In the genomic region with DNA sequence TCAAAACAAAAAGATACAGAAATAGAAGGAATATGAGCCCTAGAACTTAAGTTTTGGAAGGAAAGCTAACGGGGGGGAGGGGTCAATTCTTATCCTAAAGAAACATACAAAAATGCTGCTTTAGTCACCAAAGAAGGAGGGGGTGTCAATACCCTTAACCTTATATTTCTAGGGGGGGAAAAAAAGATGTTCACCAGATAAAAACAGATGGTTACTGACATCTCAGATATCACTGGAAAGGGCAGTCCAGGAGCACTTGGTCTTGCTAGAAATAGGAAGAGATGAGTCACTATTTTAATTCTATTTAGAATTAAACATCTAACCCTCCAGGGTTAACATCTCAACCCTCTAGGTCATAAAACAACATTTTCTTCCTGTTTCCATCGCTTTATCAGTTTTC, we compare ENCODE assay signal across 9 cellular contexts. TPM values are rescaled to one million over a fixed set of nuclear protein-coding genes. Genes with fewer than 3 reads are reported as not detected.
DNase-seq lines count a peak whose midpoint lies in the region; ATAC-seq, FAIRE-seq and TF ChIP-seq lines count a peak whose summit lies in the region.
"Had no signal": no experiment of that assay in that cellular context is flagged by ENCODE, and none has a peak within 500 bp of the region (broad histone marks: within the 10 kb centered on the region; RNA-seq: fewer than 3 reads in every experiment).

No MANE protein-coding gene starts in this region.

- H2BK12ac ChIP-seq in mesenchymal stem cell (ENCODE audit: low read length in 2 of 2): no peak overlapping the region

- no peak overlapping the region for H4K8ac ChIP-seq in mesenchymal stem cell (ENCODE audit: low read length)

- H2AFZ ChIP-seq in K562 (ENCODE audit: low read depth, low read length) (no peak overlapping the region), mesenchymal stem cell (ENCODE audit: low read depth, low read length) (no peak overlapping the region)

- no peak for TF ChIP-seq RAD21 in K562 (CRISPR knock-in tag; conservative IDR thresholded peaks at IDR 0.05 in 1 of 2, IDR thresholded peaks at IDR 0.05 in 1 of 2)

- H4K91ac ChIP-seq in mesenchymal stem cell (ENCODE audit: low read length): no peak overlapping the region

- no peaks in the 10 kb centered on the region for H3K9me1 ChIP-seq in K562 (ENCODE audit: control insufficient read depth, insufficient read depth, low read length)

- H3K18ac ChIP-seq in mesenchymal stem cell (ENCODE audit: low read depth in 1 of 2, low read length in 2 of 2): no peak overlapping the region

- no peak overlapping the region for H2BK120ac ChIP-seq in mesenchymal stem cell (ENCODE audit: low read depth, low read length)

- no peak overlapping the region for H2BK5ac ChIP-seq in mesenchymal stem cell (ENCODE audit: low read depth, low read length, poor library complexity, severe bottlenecking)

- H3K27ac ChIP-seq in heart right ventricle: peak overlapping the region in 9 of 10 donors; percentile 86 to 99 (median 97)
- H3K27ac ChIP-seq in K562 (ENCODE audit: extremely low read depth, low read depth, low read length): peak overlapping the region; percentile 89
- peak overlapping the region; percentile 23 for H3K27ac ChIP-seq in mesenchymal stem cell (ENCODE audit: low read length, poor library complexity, severe bottlenecking)
- H3K27ac ChIP-seq in aorta (ENCODE audit: low read depth in 1 of 2, low read length in 2 of 2): no peak overlapping the region

- H4K20me1 ChIP-seq in K562 (replicated peaks; ENCODE audit: control insufficient read depth, insufficient read depth, low read length): no peaks in the 10 kb centered on the region

- H3K9ac ChIP-seq in K562 (ENCODE audit: insufficient read depth in 1 of 2, low read depth in 2 of 2, low read length in 2 of 2) (peak overlapping the region in 1 of 2 experiments; percentile 86; a peak in 2 of 4 replicates), mesenchymal stem cell (ENCODE audit: low read length) (peak overlapping the region; percentile 91)

- peaks cover 66% of the 10 kb centered on the region for H3K79me2 ChIP-seq in K562 (ENCODE audit: control insufficient read depth, insufficient read depth, low read length)

- CTCF ChIA-PET in K562 (lab: Yijun Ruan, JAX; ENCODE audit: low intra/inter-chr PET ratio): interaction anchor here (0.6 kb wide), 1 partner anchor 25 kb away, joined by 4 read pairs; no protein-coding TSS in a partner anchor

- no peak overlapping the region for H2BK15ac ChIP-seq in mesenchymal stem cell (ENCODE audit: low read depth, poor library complexity, severe bottlenecking)

- 49 to 58% methylated on average over 2 of the region's 2 CpGs for WGBS in heart right ventricle, 2 donors
- WGBS in K562 (ENCODE audit: insufficient coverage, low coverage, missing lambda C conversion rate): 0% methylated on average over 2 of the region's 2 CpGs
- WGBS in mesenchymal stem cell: no CpG with 5 or more reads among the region's 2 CpGs
- WGBS in aorta, 2 donors: 2 to 4% methylated on average over 2 of the region's 2 CpGs

- TF ChIP-seq EP300 in K562 (IDR thresholded peaks at IDR 0.05; ENCODE audit: low read length): peak; percentile 82; the same call in 1 of the 2 replicates

- no peak for ATAC-seq in heart right ventricle
- ATAC-seq in Right ventricle myocardium inferior: no peak
- ATAC-seq in K562: no peak
- ATAC-seq in aorta (ENCODE audit: low FRiP score): no peak
- ATAC-seq in esophagus mucosa: no peak
- ATAC-seq in GM19397 (IDR thresholded peaks at IDR 0.05; ENCODE audit: unreplicated experiment): no peak

- no peak for FAIRE-seq in K562 (lab: Jason Lieb, UNC)
- FAIRE-seq: bronchial epithelial cell had no signal

- in situ Hi-C loops in K562 (cut with MboI): no loop called here

- no peak for TF ChIP-seq POLR2A in K562 (conservative IDR thresholded peaks at IDR 0.05)

- no peak overlapping the region for H3K4ac ChIP-seq in mesenchymal stem cell (ENCODE audit: low read depth in 1 of 2, low read length in 2 of 2)

- DNase-seq in heart right ventricle: no peak
- DNase-seq in Right ventricle myocardium inferior (ENCODE audit: missing footprints): no peak
- peak; percentile 55 to 76 (median 61) for DNase-seq in K562 (ENCODE audit: extremely low read depth in 1 of 4, low spot score in 3 of 4)
- DNase-seq in mesenchymal stem cell: peak; percentile 22
- no peak for DNase-seq in aorta
- DNase-seq in KG1 (lab: John Stamatoyannopoulos, UW): no peak

- H3K14ac ChIP-seq in mesenchymal stem cell (ENCODE audit: low read length in 2 of 2): no peak overlapping the region

- H3K4me1 ChIP-seq in heart right ventricle: peaks cover 0 to 68% (median 45%) of the 10 kb centered on the region in 9 donors
- peaks cover 3 to 8% of the 10 kb centered on the region in 2 experiments; a peak in 3 of 5 replicates for H3K4me1 ChIP-seq in K562 (replicated peaks in 1 of 2; ENCODE audit: control insufficient read depth in 2 of 2, insufficient read depth in 2 of 2, low read length in 2 of 2)
- H3K4me1 ChIP-seq in mesenchymal stem cell (ENCODE audit: control insufficient read depth, insufficient read depth, low read depth, low read length): no peaks in the 10 kb centered on the region
- peaks cover 0 to 8% of the 10 kb centered on the region in 2 donors for H3K4me1 ChIP-seq in aorta (ENCODE audit: control insufficient read depth in 1 of 2, insufficient read depth in 2 of 2, low read length in 2 of 2)

- H3K23ac ChIP-seq in mesenchymal stem cell (ENCODE audit: low read length in 2 of 2): no peak overlapping the region

- H3K27me3 ChIP-seq in heart right ventricle (no peaks in the 10 kb centered on the region), K562 (ENCODE audit: control insufficient read depth in 2 of 2, insufficient read depth in 2 of 2, low read length in 2 of 2) (no peaks in the 10 kb centered on the region), mesenchymal stem cell (ENCODE audit: control insufficient read depth in 1 of 2, insufficient read depth in 1 of 2, low read length in 2 of 2) (no peaks in the 10 kb centered on the region), aorta (ENCODE audit: control insufficient read depth in 1 of 2, insufficient read depth in 2 of 2, low read length in 1 of 2) (no peaks in the 10 kb centered on the region)

- H3K4me2 ChIP-seq in K562 (ENCODE audit: insufficient read depth, low read length): peak overlapping the region; percentile 90
- H3K4me2 ChIP-seq in mesenchymal stem cell (ENCODE audit: low read length, poor library complexity, severe bottlenecking): no peak overlapping the region

- intact Hi-C loops in heart right ventricle (cut with DNase I) (no loop called here), Right ventricle myocardium inferior (cut with DNase I) (no loop called here), K562 (cut with micrococcal nuclease) (loop anchor here (10.0 kb wide), 1 partner anchor 1502 kb away; a partner anchor contains a TSS), aorta (cut with DNase I) (no loop called here)

- POLR2A ChIA-PET in K562 (lab: Yijun Ruan, JAX): interaction anchor here (0.9 to 3.6 kb wide), 7 partner anchors 9 to 104 kb away, joined by 3 to 25 read pairs (median 8); a partner anchor contains a TSS

- BruUV-seq in K562 (replicated peaks; lab: Mats Ljungman, UMichigan): no TSS peak

- peaks cover 3% of the 10 kb centered on the region for H3K79me1 ChIP-seq in mesenchymal stem cell (replicated peaks; ENCODE audit: low read length, poor library complexity, severe bottlenecking)

- no peaks in the 10 kb centered on the region for H3K9me3 ChIP-seq in heart right ventricle
- H3K9me3 ChIP-seq in K562 (replicated peaks; ENCODE audit: control insufficient read depth, insufficient read depth, low read depth, low read length): no peaks in the 10 kb centered on the region
- no peaks in the 10 kb centered on the region for H3K9me3 ChIP-seq in mesenchymal stem cell (ENCODE audit: control insufficient read depth, low read length)
- H3K9me3 ChIP-seq in aorta (ENCODE audit: control insufficient read depth, low read length): no peaks in the 10 kb centered on the region

- peak overlapping the region in 9 of 10 donors; percentile 62 to 99 (median 95) for H3K4me3 ChIP-seq in heart right ventricle
- H3K4me3 ChIP-seq in K562: peak overlapping the region; percentile 97
- peak overlapping the region in 1 of 2 experiments; percentile 93 for H3K4me3 ChIP-seq in mesenchymal stem cell (ENCODE audit: insufficient read depth in 1 of 2, low read depth in 1 of 2, low read length in 2 of 2)
- peak overlapping the region; percentile 97 to 98 for H3K4me3 ChIP-seq in aorta (ENCODE audit: low read length in 2 of 2)

- no peak overlapping the region for H2AK5ac ChIP-seq in mesenchymal stem cell (ENCODE audit: low read length, severe bottlenecking)

- TF ChIP-seq CTCF in heart right ventricle (IDR thresholded peaks at IDR 0.05) (no peak), K562 (IDR thresholded peaks at IDR 0.05 in 2 of 3, conservative IDR thresholded peaks at IDR 0.05 in 1 of 3; ENCODE audit: insufficient read depth in 2 of 3, low read depth in 1 of 3, low read length in 3 of 3) (no peak)

- H3K36me3 ChIP-seq in heart right ventricle (peaks cover 0 to 25% (median 18%) of the 10 kb centered on the region in 9 donors), K562 (ENCODE audit: control insufficient read depth, insufficient read depth, low read length) (peaks cover 67% of the 10 kb centered on the region), mesenchymal stem cell (ENCODE audit: control insufficient read depth in 1 of 2, insufficient read depth in 2 of 2, low read depth in 1 of 2, low read length in 2 of 2) (peaks cover 9 to 23% of the 10 kb centered on the region in 2 experiments), aorta (ENCODE audit: control insufficient read depth in 1 of 2, insufficient read depth in 2 of 2, low read length in 1 of 2) (peaks cover 0 to 3% of the 10 kb centered on the region in 2 donors)

RNA-seq across cellular contexts. Expression of a gene that starts 1.7 kb away (rescaled TPM):
- total RNA-seq in heart right ventricle (10 to 100 TPM; 27.3 to 93.2 (median 46.9) TPM), Right ventricle myocardium inferior (36.1 TPM), K562 (2014; rRNA removed) (90.1 and 91.4 TPM in 2 replicates), K562 (2014; rRNA removed; fragmentation: Illumina TruSeq; extraction: Trizol) (73.7 and 84.9 TPM in 2 replicates), K562 (2015; rRNA removed; fragmentation: Illumina TruSeq; extraction: Trizol) (60.8 and 68.0 TPM in 2 replicates), K562 (2021) (268 and 328 TPM in 2 replicates), aorta (100 to 1,000 TPM in 1 of 2 donors, 10 to 100 TPM in 1; 93.4 to 125 TPM), esophagus mucosa (108 TPM)
- polyA plus RNA-seq in heart right ventricle (10 to 100 TPM; 28.4 to 48.6 TPM), K562 (2011; rRNA removed) (146 and 159 TPM in 2 replicates), K562 (2014; fragmentation: Illumina TruSeq; extraction: Trizol) (261 and 291 TPM in 2 replicates), K562 (2014; fragmentation: Nextera tagmentation; extraction: Ambion mirVana) (10 to 100 TPM; 75.8 to 97.8 TPM), K562 (2014; rRNA removed) (131 and 168 TPM in 2 replicates), aorta (10 to 100 TPM; 30.8 to 44.1 TPM)
- 295 and 514 TPM in 2 replicates for total RNA-seq in K562 (2011; cell fraction: chromatin; rRNA removed; ENCODE audit: low replicate concordance)
- 151 and 162 TPM in 2 replicates for total RNA-seq in K562 (2011; cell fraction: nucleolus; rRNA removed)
- total RNA-seq in K562 (2011; cell fraction: nucleoplasm; rRNA removed): 271 and 317 TPM in 2 replicates
- polyA plus RNA-seq in K562 (2011; cell fraction: cytosol; rRNA removed): 137 TPM in 2 replicates
- polyA plus RNA-seq in K562 (2011; cell fraction: nucleus; rRNA removed): 325 and 501 TPM in 2 replicates
- 172 and 199 TPM in 2 replicates for polyA plus RNA-seq in K562 (2012)
- 279 and 286 TPM in 2 replicates for polyA minus RNA-seq in K562 (2011; rRNA and poly(A)+ RNA removed)
- 184 and 249 TPM in 2 replicates for polyA minus RNA-seq in K562 (2011; cell fraction: cytosol; rRNA and poly(A)+ RNA removed)
- 108 and 288 TPM in 2 replicates for polyA minus RNA-seq in K562 (2011; cell fraction: nucleus; rRNA and poly(A)+ RNA removed)
- 20.3 TPM for polyA plus RNA-seq in mesenchymal stem cell (2013, experiment 1 of 2)
- polyA plus RNA-seq in mesenchymal stem cell (2013, experiment 2 of 2): 19.1 TPM

RNA-seq across cellular contexts. Expression of a gene that starts 19.5 kb away (rescaled TPM):
- total RNA-seq in heart right ventricle: 10 to 100 TPM; 30.9 to 43.0 (median 32.7) TPM
- 10 to 100 TPM; 27.7 to 38.2 TPM for polyA plus RNA-seq in heart right ventricle
- total RNA-seq in Right ventricle myocardium inferior: 29.9 TPM
- 380 and 433 TPM in 2 replicates for total RNA-seq in K562 (2011; cell fraction: chromatin; rRNA removed; ENCODE audit: low replicate concordance)
- 249 and 274 TPM in 2 replicates for total RNA-seq in K562 (2011; cell fraction: nucleolus; rRNA removed)
- total RNA-seq in K562 (2011; cell fraction: nucleoplasm; rRNA removed): 332 and 388 TPM in 2 replicates
- total RNA-seq in K562 (2014; rRNA removed): 111 and 160 TPM in 2 replicates
- total RNA-seq in K562 (2014; rRNA removed; fragmentation: Illumina TruSeq; extraction: Trizol): 118 and 129 TPM in 2 replicates
- 116 and 130 TPM in 2 replicates for total RNA-seq in K562 (2015; rRNA removed; fragmentation: Illumina TruSeq; extraction: Trizol)
- 114 and 119 TPM in 2 replicates for total RNA-seq in K562 (2021)
- polyA plus RNA-seq in K562 (2011; rRNA removed): 190 and 191 TPM in 2 replicates
- 207 and 230 TPM in 2 replicates for polyA plus RNA-seq in K562 (2011; cell fraction: cytosol; rRNA removed)
- polyA plus RNA-seq in K562 (2011; cell fraction: nucleus; rRNA removed): 365 and 426 TPM in 2 replicates
- polyA plus RNA-seq in K562 (2012): 77.6 and 93.4 TPM in 2 replicates
- 144 and 153 TPM in 2 replicates for polyA plus RNA-seq in K562 (2014; fragmentation: Illumina TruSeq; extraction: Trizol)
- 100 to 1,000 TPM in 1 of 2 experiments, 10 to 100 TPM in 1; 89.7 to 107 TPM for polyA plus RNA-seq in K562 (2014; fragmentation: Nextera tagmentation; extraction: Ambion mirVana)
- polyA plus RNA-seq in K562 (2014; rRNA removed): 120 and 137 TPM in 2 replicates
- 136 and 147 TPM in 2 replicates for polyA minus RNA-seq in K562 (2011; rRNA and poly(A)+ RNA removed)
- polyA minus RNA-seq in K562 (2011; cell fraction: cytosol; rRNA and poly(A)+ RNA removed): 73.0 and 87.2 TPM in 2 replicates
- 80.6 and 114 TPM in 2 replicates for polyA minus RNA-seq in K562 (2011; cell fraction: nucleus; rRNA and poly(A)+ RNA removed)
- polyA plus RNA-seq in mesenchymal stem cell (2013, experiment 1 of 2): 42.8 TPM
- polyA plus RNA-seq in mesenchymal stem cell (2013, experiment 2 of 2): 42.2 TPM
- 10 to 100 TPM; 52.4 to 54.3 TPM for total RNA-seq in aorta
- 10 to 100 TPM; 21.3 to 86.8 TPM for polyA plus RNA-seq in aorta
- total RNA-seq in esophagus mucosa: 48.2 TPM

RNA-seq across cellular contexts. Expression of a gene that starts 19.7 kb away (rescaled TPM):
- total RNA-seq in heart right ventricle (1 to 10 TPM in 2 of 10 donors, under 1 TPM in 8; 0.33 to 1.3 (median 0.51) TPM), Right ventricle myocardium inferior (0.78 TPM), K562 (2014; rRNA removed) (30.7 and 35.5 TPM in 2 replicates), K562 (2014; rRNA removed; fragmentation: Illumina TruSeq; extraction: Trizol) (5.0 and 7.0 TPM in 2 replicates), K562 (2015; rRNA removed; fragmentation: Illumina TruSeq; extraction: Trizol) (14.1 and 14.3 TPM in 2 replicates), K562 (2021) (22.9 and 23.3 TPM in 2 replicates), aorta (1 to 10 TPM; 1.5 to 1.9 TPM), esophagus mucosa (4.5 TPM)
- polyA plus RNA-seq in heart right ventricle (1 to 10 TPM; 2.6 to 3.2 TPM), K562 (2011; rRNA removed) (17.4 and 17.9 TPM in 2 replicates), K562 (2014; fragmentation: Illumina TruSeq; extraction: Trizol) (13.3 and 19.8 TPM in 2 replicates), K562 (2014; fragmentation: Nextera tagmentation; extraction: Ambion mirVana) (under 1 TPM; 0.06 to 0.76 TPM), K562 (2014; rRNA removed) (33.8 and 36.0 TPM in 2 replicates), aorta (1 to 10 TPM in 1 of 2 donors, under 1 TPM in 1; 0.63 to 2.9 TPM)
- total RNA-seq in K562 (2011; cell fraction: chromatin; rRNA removed; ENCODE audit: low replicate concordance): 14.3 and 44.8 TPM in 2 replicates
- 46.6 and 54.9 TPM in 2 replicates for total RNA-seq in K562 (2011; cell fraction: nucleolus; rRNA removed)
- 22.9 and 26.5 TPM in 2 replicates for total RNA-seq in K562 (2011; cell fraction: nucleoplasm; rRNA removed)
- polyA plus RNA-seq in K562 (2011; cell fraction: cytosol; rRNA removed): 15.7 and 32.1 TPM in 2 replicates
- 65.3 and 140 TPM in 2 replicates for polyA plus RNA-seq in K562 (2011; cell fraction: nucleus; rRNA removed)
- 4.8 and 10.5 TPM in 2 replicates for polyA plus RNA-seq in K562 (2012)
- 6.0 and 11.9 TPM in 2 replicates for polyA minus RNA-seq in K562 (2011; rRNA and poly(A)+ RNA removed)
- polyA minus RNA-seq in K562 (2011; cell fraction: cytosol; rRNA and poly(A)+ RNA removed): 7.4 and 8.4 TPM in 2 replicates
- 18.0 and 23.8 TPM in 2 replicates for polyA minus RNA-seq in K562 (2011; cell fraction: nucleus; rRNA and poly(A)+ RNA removed)
- polyA plus RNA-seq in mesenchymal stem cell (2013, experiment 1 of 2): 4.3 TPM
- polyA plus RNA-seq in mesenchymal stem cell (2013, experiment 2 of 2): 4.2 TPM

RNA-seq across cellular contexts. Expression of a gene that starts 34.1 kb away (rescaled TPM):
- total RNA-seq in heart right ventricle (1 to 10 TPM; 1.2 to 6.5 (median 2.6) TPM), Right ventricle myocardium inferior (4.5 TPM), K562 (2014; rRNA removed) (19.2 and 20.6 TPM in 2 replicates), K562 (2014; rRNA removed; fragmentation: Illumina TruSeq; extraction: Trizol) (7.0 and 7.9 TPM in 2 replicates), K562 (2015; rRNA removed; fragmentation: Illumina TruSeq; extraction: Trizol) (12.9 and 13.7 TPM in 2 replicates), K562 (2021) (19.2 and 26.5 TPM in 2 replicates), aorta (10 to 100 TPM; 33.1 to 47.3 TPM), esophagus mucosa (5.8 TPM)
- polyA plus RNA-seq in heart right ventricle (1 to 10 TPM; 2.9 to 6.8 TPM), K562 (2011; rRNA removed) (24.8 and 36.2 TPM in 2 replicates), K562 (2014; fragmentation: Illumina TruSeq; extraction: Trizol) (13.6 and 20.6 TPM in 2 replicates), K562 (2014; fragmentation: Nextera tagmentation; extraction: Ambion mirVana) (under 1 TPM; 0.35 to 0.84 TPM), K562 (2014; rRNA removed) (28.6 and 37.5 TPM in 2 replicates), aorta (10 to 100 TPM in 1 of 2 donors, 1 to 10 TPM in 1; 9.4 to 59.7 TPM)
- 160 and 307 TPM in 2 replicates for total RNA-seq in K562 (2011; cell fraction: chromatin; rRNA removed; ENCODE audit: low replicate concordance)
- total RNA-seq in K562 (2011; cell fraction: nucleolus; rRNA removed): 128 and 139 TPM in 2 replicates
- 143 and 150 TPM in 2 replicates for total RNA-seq in K562 (2011; cell fraction: nucleoplasm; rRNA removed)
- polyA plus RNA-seq in K562 (2011; cell fraction: cytosol; rRNA removed): 11.3 and 18.8 TPM in 2 replicates
- polyA plus RNA-seq in K562 (2011; cell fraction: nucleus; rRNA removed): 300 and 346 TPM in 2 replicates
- 16.4 and 35.9 TPM in 2 replicates for polyA plus RNA-seq in K562 (2012)
- polyA minus RNA-seq in K562 (2011; rRNA and poly(A)+ RNA removed): 7.8 and 12.4 TPM in 2 replicates
- polyA minus RNA-seq in K562 (2011; cell fraction: cytosol; rRNA and poly(A)+ RNA removed): 12.8 and 13.1 TPM in 2 replicates
- polyA minus RNA-seq in K562 (2011; cell fraction: nucleus; rRNA and poly(A)+ RNA removed): 43.8 and 62.2 TPM in 2 replicates
- 17.4 TPM for polyA plus RNA-seq in mesenchymal stem cell (2013, experiment 1 of 2)
- 17.0 TPM for polyA plus RNA-seq in mesenchymal stem cell (2013, experiment 2 of 2)

Comparison
In these comparisons a context has a peak if more than half of its experiments do, and no peak if none do; other contexts are left out.
1. DNase-seq: peak in K562 (4 of 4) and mesenchymal stem cell (single experiment); none in heart right ventricle (0 of 2), Right ventricle myocardium inferior (single experiment), aorta (0 of 2) and KG1 (single experiment).
2. H3K27ac ChIP-seq: peak in heart right ventricle (9 of 10), K562 (single experiment) and mesenchymal stem cell (single experiment); none in aorta (0 of 2).